Comparison of ENCODE assay signal across 9 cellular contexts in the genomic region with DNA sequence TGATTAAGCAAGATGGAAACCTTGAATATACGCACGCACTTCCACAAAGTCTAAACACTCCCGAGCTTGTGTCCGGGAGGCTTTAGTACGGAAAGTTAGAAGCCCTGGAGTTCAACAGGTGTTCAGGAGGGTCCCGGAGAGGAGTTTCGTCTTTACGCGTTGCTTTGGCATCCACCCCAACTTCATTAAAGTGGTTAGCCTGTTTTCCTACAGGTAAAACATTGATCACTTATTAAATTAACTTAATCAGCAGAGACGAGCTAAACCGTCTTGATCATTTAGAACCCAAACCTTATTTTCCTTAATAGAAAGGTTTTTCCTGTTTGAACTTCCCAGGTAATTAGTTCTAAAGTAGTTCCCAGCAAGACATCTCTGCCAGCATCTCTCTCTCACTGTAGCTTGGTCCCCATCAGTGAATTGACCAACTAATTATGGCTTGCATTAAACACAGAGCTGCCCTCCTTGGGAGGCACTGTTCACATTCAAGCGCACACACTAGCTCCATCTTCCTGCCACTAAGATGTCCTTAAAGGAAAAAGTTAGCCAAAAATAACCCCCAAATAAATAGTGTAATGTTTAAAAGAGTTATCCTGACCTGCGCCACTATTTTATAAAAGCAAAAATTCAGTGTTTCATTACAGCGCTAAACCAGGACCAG. TPM values are rescaled to one million over a fixed set of nuclear protein-coding genes. Genes with fewer than 3 reads are reported as not detected.
DNase-seq lines count a peak whose midpoint lies in the region; ATAC-seq and TF ChIP-seq lines count a peak whose summit lies in the region.
"Had no signal": no experiment of that assay in that cellular context is flagged by ENCODE, and none has a peak within 500 bp of the region (broad histone marks: within the 10 kb centered on the region; RNA-seq: fewer than 3 reads in every experiment).

No MANE protein-coding gene starts in this region.

- H3K4me3 ChIP-seq in breast epithelium, result peak overlapping the region; percentile 74 to 94 (median 82)
- peak overlapping the region; percentile 75 to 89 (median 84) for H3K4me3 ChIP-seq in transverse colon

- in situ Hi-C loops in transverse colon (cut with MboI; ENCODE audit: low pct_ligation_motif_present in 1 of 4, low pct_unique_long_range_greater_than_20kb in 1 of 4, low sequenced_read_pairs in 3 of 4), result no loop called here

- H3K27me3 Mint-ChIP-seq in activated T-cell treated with anti-CD3 and anti-CD28 coated beads, Interleukin-2, amount 50 U/mL, for 72 hours (ENCODE audit: low read depth), result peaks cover 44% of the 10 kb centered on the region

- TF ChIP-seq POLR2A in breast epithelium (IDR thresholded peaks at IDR 0.05) (no peak), transverse colon (IDR thresholded peaks at IDR 0.05) (no peak)

- H3K36me3 Mint-ChIP-seq in activated T-cell treated with anti-CD3 and anti-CD28 coated beads, Interleukin-2, amount 50 U/mL, for 72 hours (ENCODE audit: insufficient read depth in 2 of 2), result no peaks in the 10 kb centered on the region

- no peak for DNase-seq in activated T-cell treated with anti-CD3 and anti-CD28 coated beads, Interleukin-2, amount 50 U/mL, for 72 hours
- no peak for DNase-seq in activated T-cell treated with anti-CD3 and anti-CD28 coated beads, Interleukin-2, amount 50 U/mL, for 1 hour
- DNase-seq in breast epithelium (ENCODE audit: low spot score in 2 of 2) (no peak), left kidney (ENCODE audit: low read depth, low spot score) (peak; percentile 37), transverse colon (no peak), HPDE6-E6E7 (ENCODE audit: extremely low spot score) (no peak), epidermal melanocyte (ENCODE audit: insufficient read length, low spot score) (no peak)
- DNase-seq: Karpas-422 had no signal

- H3K4me1 ChIP-seq in breast epithelium (no peaks in the 10 kb centered on the region), transverse colon (peaks cover 0 to 30% (median 12%) of the 10 kb centered on the region in 4 donors)

- TF ChIP-seq EP300 in transverse colon (IDR thresholded peaks at IDR 0.05; ENCODE audit: low read depth), result no peak

- H3K4me1 Mint-ChIP-seq in activated T-cell treated with anti-CD3 and anti-CD28 coated beads, Interleukin-2, amount 50 U/mL, for 72 hours (ENCODE audit: low read depth), result peaks cover 25% of the 10 kb centered on the region

- intact Hi-C loops in breast epithelium (cut with DNase I; ENCODE audit: low total_unique reads), result no loop called here
- intact Hi-C loops in transverse colon (cut with DNase I; ENCODE audit: low total_unique reads), result loop anchor here (10.0 kb wide), 1 partner anchor 67 kb away; no protein-coding TSS in a partner anchor

- peak overlapping the region; percentile 68 to 74 for H3K4me3 Mint-ChIP-seq in activated T-cell treated with anti-CD3 and anti-CD28 coated beads, Interleukin-2, amount 50 U/mL, for 72 hours

- H3K36me3 ChIP-seq in breast epithelium (no peaks in the 10 kb centered on the region), transverse colon (no peaks in the 10 kb centered on the region)

- no peaks in the 10 kb centered on the region for H3K9me3 ChIP-seq in breast epithelium
- no peaks in the 10 kb centered on the region for H3K9me3 ChIP-seq in transverse colon

- H3K9me3 Mint-ChIP-seq in activated T-cell treated with anti-CD3 and anti-CD28 coated beads, Interleukin-2, amount 50 U/mL, for 72 hours, result no peaks in the 10 kb centered on the region

- WGBS in transverse colon (ENCODE audit: low coverage in 1 of 2), 2 donors, result 40 to 55% methylated on average over 5 to 14 of the region's 14 CpGs

- no peak for TF ChIP-seq CTCF in breast epithelium (IDR thresholded peaks at IDR 0.05)
- no peak for TF ChIP-seq CTCF in transverse colon (IDR thresholded peaks at IDR 0.05)

- peak overlapping the region; percentile 71 to 93 for H3K27ac ChIP-seq in breast epithelium
- H3K27ac ChIP-seq in transverse colon, result peak overlapping the region in 3 of 4 donors; percentile 51 to 93 (median 90)

- H3K27me3 ChIP-seq in breast epithelium (no peaks in the 10 kb centered on the region), transverse colon (no peaks in the 10 kb centered on the region)

- ATAC-seq in activated T-cell treated with anti-CD3 and anti-CD28 coated beads, Interleukin-2, amount 50 U/mL, for 72 hours (replicated peaks in 1 of 2), result no peak
- no peak for ATAC-seq in HG02763 (IDR thresholded peaks at IDR 0.05; ENCODE audit: unreplicated experiment)

- H3K27ac Mint-ChIP-seq in activated T-cell treated with anti-CD3 and anti-CD28 coated beads, Interleukin-2, amount 50 U/mL, for 72 hours, result no peak overlapping the region

RNA-seq across cellular contexts. Expression of gene NPAS2, which starts 1.4 kb away (rescaled TPM):
- total RNA-seq in activated T-cell treated with anti-CD3 and anti-CD28 coated beads, Interleukin-2, amount 50 U/mL, for 72 hours, result 1 to 10 TPM; 4.8 to 8.4 TPM
- total RNA-seq in breast epithelium (10 to 100 TPM in 2 of 3 donors, 1 to 10 TPM in 1; 6.2 to 42.3 (median 22.5) TPM), transverse colon (100 to 1,000 TPM in 3 of 4 donors, 10 to 100 TPM in 1; 63.0 to 134 (median 115) TPM)
